Comparison of ENCODE assay signal across 9 cellular contexts in genomic region chr3:176430244-176430893, GRCh38.
A peak's percentile ranks its signal among the peaks of the same experiment; 100 is the strongest.
DNase-seq lines count a peak whose midpoint lies in the region; ATAC-seq and TF ChIP-seq lines count a peak whose summit lies in the region.
"Had no signal": no experiment of that assay in that cellular context is flagged by ENCODE, and none has a peak within 500 bp of the region (broad histone marks: within the 10 kb centered on the region; RNA-seq: fewer than 3 reads in every experiment).

No MANE protein-coding gene starts in this region.

- intact Hi-C loops in HCT116 (cut with micrococcal nuclease) (loop anchor here (1.0 kb wide), 2 partner anchors 473 to 1568 kb away; no protein-coding TSS in a partner anchor), mammary epithelial cell (cut with micrococcal nuclease) (loop anchor here (10.0 kb wide), 1 partner anchor 1954 kb away; no protein-coding TSS in a partner anchor)

- H3K36me3 ChIP-seq in HCT116 (ENCODE audit: control insufficient read depth in 1 of 2, insufficient read depth in 2 of 2, low read length in 2 of 2) (no peaks in the 10 kb centered on the region), mammary epithelial cell (ENCODE audit: insufficient read depth, low read length) (no peaks in the 10 kb centered on the region)

- H3K4me2 ChIP-seq in HCT116 (ENCODE audit: low read length) (no peak overlapping the region), mammary epithelial cell (ENCODE audit: insufficient read depth, low read depth, low read length) (no peak overlapping the region)

- TF ChIP-seq RAD21 in HCT116 (IDR thresholded peaks at IDR 0.05; ENCODE audit: low read depth) = peak; percentile 84

- H3K9ac ChIP-seq in HCT116 (ENCODE audit: low read length) = no peak overlapping the region
- no peak overlapping the region for H3K9ac ChIP-seq in mammary epithelial cell (ENCODE audit: insufficient read depth, low read length)

- DNase-seq in DMS153 (lab: John Stamatoyannopoulos, UW) (peak; percentile 61), HCT116 (ENCODE audit: low read depth, low spot score) (peak; percentile 34), NCI-H446 (lab: John Stamatoyannopoulos, UW) (peak; percentile 36 to 86), mammary epithelial cell (peak; percentile 25), medulla oblongata (ENCODE audit: extremely low spot score) (peak; percentile 64)
- DNase-seq in activated CD4-positive, alpha-beta T cell treated with anti-CD3 and anti-CD28 coated beads, Interleukin-2, amount 50 U/mL, for 48 hours = no peak
- DNase-seq in stimulated activated CD4-positive, alpha-beta T cell treated with anti-CD3 and anti-CD28 coated beads, Interleukin-12 subunit alpha, Interleukin-12 subunit beta, amount 100 ng/mL, for 4 hours = no peak
- DNase-seq: naive B cell had no signal

- no peak overlapping the region for H3K4me3 ChIP-seq in HCT116 (replicated peaks in 1 of 2; ENCODE audit: low read depth in 1 of 2, low read length in 2 of 2)
- H3K4me3 ChIP-seq in mammary epithelial cell (replicated peaks in 1 of 3; ENCODE audit: insufficient read depth in 1 of 3, low read depth in 2 of 3, low read length in 3 of 3) = no peak overlapping the region

- TF ChIP-seq CTCF in HCT116 (IDR thresholded peaks at IDR 0.05 in 2 of 3, conservative IDR thresholded peaks at IDR 0.05 in 1 of 3; ENCODE audit: borderline replicate concordance in 1 of 3, insufficient read depth in 1 of 3, low read depth in 2 of 3, low read length in 2 of 3) (peak; percentile 63 to 72 (median 65); a peak in 5 of 6 replicates), mammary epithelial cell (conservative IDR thresholded peaks at IDR 0.05 in 1 of 2, IDR thresholded peaks at IDR 0.05 in 1 of 2; ENCODE audit: extremely low read depth in 1 of 2, insufficient read depth in 1 of 2, low read depth in 1 of 2, low read length in 2 of 2) (peak; percentile 58 to 70)

- H2AFZ ChIP-seq in HCT116 (ENCODE audit: low read depth, low read length, poor library complexity, severe bottlenecking) (no peak overlapping the region), mammary epithelial cell (ENCODE audit: low read depth, low read length) (no peak overlapping the region)

- CTCF ChIA-PET in HCT116 (lab: Charles Lee) (interaction anchor here (0.6 to 1.5 kb wide), 10 partner anchors 9 to 1568 kb away, joined by 3 to 7 read pairs (median 4); no protein-coding TSS in a partner anchor), mammary epithelial cell (lab: Charles Lee; ENCODE audit: low non-redundant PET) (no interaction called here)

- H3K27ac ChIP-seq in HCT116 (ENCODE audit: low read depth, low read length) = no peak overlapping the region
- no peak overlapping the region for H3K27ac ChIP-seq in mammary epithelial cell (ENCODE audit: insufficient read depth, low read depth, low read length)

- ATAC-seq in HCT116 = peak; percentile 71
- ATAC-seq in GM21381 (IDR thresholded peaks at IDR 0.05; ENCODE audit: unreplicated experiment) = no peak

- H3K9me2 ChIP-seq in HCT116 (ENCODE audit: insufficient read depth) = no peaks in the 10 kb centered on the region

- H3K9me3 ChIP-seq in HCT116 (ENCODE audit: control insufficient read depth in 1 of 2, insufficient read depth in 1 of 2, low read depth in 1 of 2, low read length in 2 of 2) (no peaks in the 10 kb centered on the region), mammary epithelial cell (replicated peaks; ENCODE audit: insufficient read depth, low read length) (no peaks in the 10 kb centered on the region)

- BruUV-seq in HCT116 (replicated peaks; lab: Mats Ljungman, UMichigan) = no TSS peak
- no TSS peak for BruUV-seq in mammary epithelial cell (replicated peaks; lab: Mats Ljungman, UMichigan)

- dilution Hi-C loops in mammary epithelial cell (cut with HindIII; ENCODE audit: low sequenced_read_pairs) = no loop called here

- H3K27me3 ChIP-seq in HCT116 (ENCODE audit: insufficient read depth, low read length) (no peaks in the 10 kb centered on the region), mammary epithelial cell (ENCODE audit: insufficient read depth, low read length) (no peaks in the 10 kb centered on the region)

- no peak for TF ChIP-seq POLR2A in HCT116 (IDR thresholded peaks at IDR 0.05; ENCODE audit: borderline replicate concordance, extremely low read depth, insufficient read depth, insufficient read length)

- RAD21 ChIA-PET in HCT116 (lab: Charles Lee; ENCODE audit: low non-redundant PET in 1 of 2, low total read pairs in 2 of 2, uncharacterized antibody in 2 of 2, unreplicated experiment in 2 of 2) = interaction anchor here in 1 of 2 experiments (0.6 kb wide), 1 partner anchor 9 kb away, joined by 3 read pairs; no protein-coding TSS in a partner anchor

- H3K79me2 ChIP-seq in HCT116 (ENCODE audit: insufficient read depth, low read length) (no peaks in the 10 kb centered on the region), mammary epithelial cell (ENCODE audit: insufficient read depth, low read length) (no peaks in the 10 kb centered on the region)

- no peaks in the 10 kb centered on the region for H4K20me1 ChIP-seq in HCT116 (ENCODE audit: insufficient read depth)
- no peaks in the 10 kb centered on the region for H4K20me1 ChIP-seq in mammary epithelial cell (ENCODE audit: insufficient read depth, low read length)

- in situ Hi-C loops in mammary epithelial cell (cut with MboI; ENCODE audit: low sequenced_read_pairs in 2 of 2) = no loop called here

- peaks cover 9 to 11% of the 10 kb centered on the region in 2 experiments; a peak in 3 of 4 replicates for H3K4me1 ChIP-seq in HCT116 (ENCODE audit: control insufficient read depth in 1 of 2, insufficient read depth in 2 of 2, low read length in 2 of 2)
- no peaks in the 10 kb centered on the region for H3K4me1 ChIP-seq in mammary epithelial cell (ENCODE audit: insufficient read depth, low read length)

- POLR2A ChIA-PET in HCT116 (lab: Charles Lee) = no interaction called here

- 0% methylated on average over 2 of the region's 2 CpGs for WGBS in mammary epithelial cell (ENCODE audit: low coverage, missing lambda C conversion rate)

TF ChIP-seq in HCT116, 20 proteins besides CTCF, POLR2A, EP300 and RAD21 (continues in another document):
- TF ChIP-seq ZNF274 (IDR thresholded peaks at IDR 0.05; ENCODE audit: low read depth, low read length) (no peak), EZH2 (IDR thresholded peaks at IDR 0.05) (no peak), ATF3 (IDR thresholded peaks at IDR 0.05) (no peak), SIN3A (IDR thresholded peaks at IDR 0.05; ENCODE audit: low read depth) (no peak), CBX3 (IDR thresholded peaks at IDR 0.05; ENCODE audit: low read depth) (no peak), YY1 (IDR thresholded peaks at IDR 0.05; ENCODE audit: extremely low read depth, insufficient replicate concordance, low read depth, low read length) (no peak), EZH2phosphoT487 (IDR thresholded peaks at IDR 0.05; ENCODE audit: borderline replicate concordance) (no peak), ZBTB33 (IDR thresholded peaks at IDR 0.05; ENCODE audit: extremely low read depth, insufficient replicate concordance, low read length) (no peak), POLR2AphosphoS5 (IDR thresholded peaks at IDR 0.05; ENCODE audit: low read depth, low read length) (no peak), JUND (IDR thresholded peaks at IDR 0.05) (no peak), SRF (IDR thresholded peaks at IDR 0.05; ENCODE audit: low read depth) (no peak)
- TF ChIP-seq, protein P1, sequence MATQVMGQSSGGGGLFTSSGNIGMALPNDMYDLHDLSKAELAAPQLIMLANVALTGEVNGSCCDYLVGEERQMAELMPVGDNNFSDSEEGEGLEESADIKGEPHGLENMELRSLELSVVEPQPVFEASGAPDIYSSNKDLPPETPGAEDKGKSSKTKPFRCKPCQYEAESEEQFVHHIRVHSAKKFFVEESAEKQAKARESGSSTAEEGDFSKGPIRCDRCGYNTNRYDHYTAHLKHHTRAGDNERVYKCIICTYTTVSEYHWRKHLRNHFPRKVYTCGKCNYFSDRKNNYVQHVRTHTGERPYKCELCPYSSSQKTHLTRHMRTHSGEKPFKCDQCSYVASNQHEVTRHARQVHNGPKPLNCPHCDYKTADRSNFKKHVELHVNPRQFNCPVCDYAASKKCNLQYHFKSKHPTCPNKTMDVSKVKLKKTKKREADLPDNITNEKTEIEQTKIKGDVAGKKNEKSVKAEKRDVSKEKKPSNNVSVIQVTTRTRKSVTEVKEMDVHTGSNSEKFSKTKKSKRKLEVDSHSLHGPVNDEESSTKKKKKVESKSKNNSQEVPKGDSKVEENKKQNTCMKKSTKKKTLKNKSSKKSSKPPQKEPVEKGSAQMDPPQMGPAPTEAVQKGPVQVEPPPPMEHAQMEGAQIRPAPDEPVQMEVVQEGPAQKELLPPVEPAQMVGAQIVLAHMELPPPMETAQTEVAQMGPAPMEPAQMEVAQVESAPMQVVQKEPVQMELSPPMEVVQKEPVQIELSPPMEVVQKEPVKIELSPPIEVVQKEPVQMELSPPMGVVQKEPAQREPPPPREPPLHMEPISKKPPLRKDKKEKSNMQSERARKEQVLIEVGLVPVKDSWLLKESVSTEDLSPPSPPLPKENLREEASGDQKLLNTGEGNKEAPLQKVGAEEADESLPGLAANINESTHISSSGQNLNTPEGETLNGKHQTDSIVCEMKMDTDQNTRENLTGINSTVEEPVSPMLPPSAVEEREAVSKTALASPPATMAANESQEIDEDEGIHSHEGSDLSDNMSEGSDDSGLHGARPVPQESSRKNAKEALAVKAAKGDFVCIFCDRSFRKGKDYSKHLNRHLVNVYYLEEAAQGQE (IDR thresholded peaks at IDR 0.05; ENCODE audit: low read depth) = no peak
- TF ChIP-seq, protein P2, sequence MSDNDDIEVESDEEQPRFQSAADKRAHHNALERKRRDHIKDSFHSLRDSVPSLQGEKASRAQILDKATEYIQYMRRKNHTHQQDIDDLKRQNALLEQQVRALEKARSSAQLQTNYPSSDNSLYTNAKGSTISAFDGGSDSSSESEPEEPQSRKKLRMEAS (IDR thresholded peaks at IDR 0.05) = no peak

Comparison
In these comparisons a context has a peak if more than half of its experiments do, and no peak if none do; other contexts are left out.
1. DNase-seq: peak in DMS153 (single experiment), HCT116 (single experiment), NCI-H446 (2 of 2), mammary epithelial cell (single experiment) and medulla oblongata (single experiment); none in activated CD4-positive, alpha-beta T cell treated with anti-CD3 and anti-CD28 coated beads, Interleukin-2, amount 50 U/mL, for 48 hours (0 of 2) and stimulated activated CD4-positive, alpha-beta T cell treated with anti-CD3 and anti-CD28 coated beads, Interleukin-12 subunit alpha, Interleukin-12 subunit beta, amount 100 ng/mL, for 4 hours (single experiment).